ENCODE assay signal across 24 cellular contexts in genomic region chr17:33434841-33435240, GRCh38.
"Had no signal": no experiment of that assay in that cellular context is flagged by ENCODE, and none has a peak within 500 bp of the region (broad histone marks: within the 10 kb centered on the region; RNA-seq: fewer than 3 reads in every experiment).

No MANE protein-coding gene starts in this region.

- H3K4me3 ChIP-seq: colonic mucosa, esophagus squamous epithelium, gastrocnemius medialis, heart right ventricle, left lung, lower lobe of right lung, mucosa of descending colon had no signal

- H3K36me3 Mint-ChIP-seq: mesothelial cell of epicardium had no signal

- H3K27ac Mint-ChIP-seq: dendritic cell treated with granulocyte-macrophage colony-stimulating factor and Interleukin-4, amounts not matched to agents 40 ng/mL and 50 ng/mL, for 4 days; effector memory CD8-positive, alpha-beta T cell; endodermal cell; mesothelial cell of epicardium had no signal

- DNase-seq: colonic mucosa; cortex of kidney; effector CD8-positive, alpha-beta T cell; effector memory CD8-positive, alpha-beta T cell; endodermal cell; erythroblast; esophagus squamous epithelium; foreskin fibroblast; foreskin melanocyte; gastrocnemius medialis; glutamatergic neuron; head of caudate nucleus; heart right ventricle; hippocampal formation; left cardiac atrium; left lung; left ventricle myocardium superior; lower lobe of right lung; mesenchymal stem cell; mucosa of descending colon had no signal

- H3K27me3 ChIP-seq: colonic mucosa, esophagus squamous epithelium, gastrocnemius medialis, left lung had no signal

- H3K9me3 ChIP-seq: colonic mucosa, esophagus squamous epithelium, gastrocnemius medialis, heart right ventricle, left lung, lower lobe of right lung, mucosa of descending colon had no signal

- H3K4me3 Mint-ChIP-seq: dendritic cell treated with granulocyte-macrophage colony-stimulating factor and Interleukin-4, amounts not matched to agents 40 ng/mL and 50 ng/mL, for 4 days; effector memory CD8-positive, alpha-beta T cell; endodermal cell; mesothelial cell of epicardium had no signal

- H3K36me3 ChIP-seq: colonic mucosa, esophagus squamous epithelium, gastrocnemius medialis, heart right ventricle, left lung, lower lobe of right lung had no signal

- ATAC-seq: effector memory CD8-positive, alpha-beta T cell; esophagus mucosa; gastrocnemius medialis; heart right ventricle; left cardiac atrium; left lung; left ventricle myocardium superior; lower lobe of right lung; mucosa of descending colon had no signal

- H3K27ac ChIP-seq: colonic mucosa, epithelial cell of prostate, esophagus squamous epithelium, gastrocnemius medialis, heart right ventricle, left lung, lower lobe of right lung had no signal

- H3K4me1 ChIP-seq: colonic mucosa, esophagus squamous epithelium, gastrocnemius medialis, heart right ventricle, left lung, lower lobe of right lung had no signal

- H3K27me3 Mint-ChIP-seq: dendritic cell treated with granulocyte-macrophage colony-stimulating factor and Interleukin-4, amounts not matched to agents 40 ng/mL and 50 ng/mL, for 4 days had no signal
